ENCODE assay signal across 8 cellular contexts in genomic region chr9:115944166-115944948, GRCh38.
DNase-seq lines count a peak whose midpoint lies in the region; ATAC-seq, FAIRE-seq and TF ChIP-seq lines count a peak whose summit lies in the region.

No MANE protein-coding gene starts in this region.

- H3K9me3 Mint-ChIP-seq in astrocyte (ENCODE audit: unreplicated experiment): peaks cover 2% of the 10 kb centered on the region
- peaks cover 0 to 14% (median 11%) of the 10 kb centered on the region in 6 donors for H3K9me3 Mint-ChIP-seq in immature natural killer cell
- H3K9me3 Mint-ChIP-seq in stimulated activated memory B cell treated with anti-CD40 and anti-IgM and Interleukin-4, amounts not matched to agents 10 μg/mL and 1 μg/mL and 100 μg/mL, for 72 hours: peaks cover 3% of the 10 kb centered on the region

- H3K27me3 Mint-ChIP-seq in astrocyte (ENCODE audit: low read depth, unreplicated experiment) (no peaks in the 10 kb centered on the region), immature natural killer cell (ENCODE audit: low read depth in 3 of 3) (peaks cover 0 to 3% (median 3%) of the 10 kb centered on the region in 3 donors)
- no peaks in the 10 kb centered on the region for H3K27me3 Mint-ChIP-seq in stimulated activated memory B cell treated with anti-CD40 and anti-IgM and Interleukin-4, amounts not matched to agents 10 μg/mL and 1 μg/mL and 100 μg/mL, for 72 hours

- H3K36me3 Mint-ChIP-seq in astrocyte (ENCODE audit: low read depth, unreplicated experiment): no peaks in the 10 kb centered on the region
- H3K36me3 Mint-ChIP-seq in immature natural killer cell: no peaks in the 10 kb centered on the region
- no peaks in the 10 kb centered on the region for H3K36me3 Mint-ChIP-seq in stimulated activated memory B cell treated with anti-CD40 and anti-IgM and Interleukin-4, amounts not matched to agents 10 μg/mL and 1 μg/mL and 100 μg/mL, for 72 hours

- H3K27ac ChIP-seq in astrocyte (ENCODE audit: low read depth, low read length): peak overlapping the region; percentile 96

- DNase-seq in HPDE6-E6E7 (ENCODE audit: extremely low spot score) (peak; percentile 38), astrocyte (ENCODE audit: low read depth) (peak; percentile 100), iPS-NIHi7 (ENCODE audit: extremely low spot score) (peak; percentile 15), smooth muscle cell of the brain vasculature (ENCODE audit: low read depth, low spot score) (peak; percentile 90), T-helper 2 cell (no peak), immature natural killer cell (no peak)

- no peak for TF ChIP-seq CTCF in astrocyte (IDR thresholded peaks at IDR 0.05; ENCODE audit: insufficient read depth, low read depth, low read length)

- no peaks in the 10 kb centered on the region for H3K9me3 ChIP-seq in astrocyte (ENCODE audit: insufficient read depth, low read depth, low read length)

- no peaks in the 10 kb centered on the region for H3K79me2 ChIP-seq in astrocyte (ENCODE audit: insufficient read depth, low read length)

- H3K4me1 ChIP-seq in astrocyte (ENCODE audit: insufficient read depth, low read length): peaks cover 24% of the 10 kb centered on the region

- H3K4me3 ChIP-seq in astrocyte (ENCODE audit: insufficient read depth, low read depth, low read length): no peak overlapping the region

- peaks cover 39% of the 10 kb centered on the region for H3K4me1 Mint-ChIP-seq in astrocyte (ENCODE audit: low read depth, unreplicated experiment)
- no peaks in the 10 kb centered on the region for H3K4me1 Mint-ChIP-seq in immature natural killer cell
- no peaks in the 10 kb centered on the region for H3K4me1 Mint-ChIP-seq in stimulated activated memory B cell treated with anti-CD40 and anti-IgM and Interleukin-4, amounts not matched to agents 10 μg/mL and 1 μg/mL and 100 μg/mL, for 72 hours

- no peak overlapping the region for H3K4me3 Mint-ChIP-seq in astrocyte (ENCODE audit: unreplicated experiment)
- no peak overlapping the region for H3K4me3 Mint-ChIP-seq in immature natural killer cell
- H3K4me3 Mint-ChIP-seq in stimulated activated memory B cell treated with anti-CD40 and anti-IgM and Interleukin-4, amounts not matched to agents 10 μg/mL and 1 μg/mL and 100 μg/mL, for 72 hours: no peak overlapping the region

- H3K4me2 ChIP-seq in astrocyte (ENCODE audit: low read length): peak overlapping the region; percentile 41

- peak overlapping the region; percentile 82 for H3K9ac ChIP-seq in astrocyte (ENCODE audit: low read length)

- H3K27ac Mint-ChIP-seq in astrocyte (ENCODE audit: unreplicated experiment) (peak overlapping the region; percentile 98), immature natural killer cell (no peak overlapping the region)
- H3K27ac Mint-ChIP-seq in stimulated activated memory B cell treated with anti-CD40 and anti-IgM and Interleukin-4, amounts not matched to agents 10 μg/mL and 1 μg/mL and 100 μg/mL, for 72 hours: no peak overlapping the region

- no peaks in the 10 kb centered on the region for H3K27me3 ChIP-seq in astrocyte (ENCODE audit: insufficient read depth, low read length)

- FAIRE-seq in astrocyte (lab: Jason Lieb, UNC): peak; percentile 87

- H2AFZ ChIP-seq in astrocyte (ENCODE audit: low read depth, low read length): peak overlapping the region; percentile 26

- no peaks in the 10 kb centered on the region for H4K20me1 ChIP-seq in astrocyte (ENCODE audit: insufficient read depth, low read length)

- ATAC-seq in HG03442 (IDR thresholded peaks at IDR 0.05; ENCODE audit: unreplicated experiment): no peak
- ATAC-seq in stimulated activated memory B cell treated with anti-CD40 and anti-IgM and Interleukin-4, amounts not matched to agents 10 μg/mL and 1 μg/mL and 100 μg/mL, for 72 hours: no peak

- no peaks in the 10 kb centered on the region for H3K36me3 ChIP-seq in astrocyte (ENCODE audit: insufficient read depth, low read length)

Comparison
In these comparisons a context has a peak if more than half of its experiments do, and no peak if none do; other contexts are left out.
1. DNase-seq: peak in HPDE6-E6E7 (single experiment), astrocyte (single experiment), iPS-NIHi7 (single experiment) and smooth muscle cell of the brain vasculature (single experiment); none in T-helper 2 cell (0 of 5) and immature natural killer cell (0 of 3).